36 cellular contexts compared by ENCODE assay signal in genomic region chr1:186275818-186276217, GRCh38. TPM values are rescaled to one million over a fixed set of nuclear protein-coding genes. Genes with fewer than 3 reads are reported as not detected.
"Had no signal": no experiment of that assay in that cellular context is flagged by ENCODE, and none has a peak within 500 bp of the region (broad histone marks: within the 10 kb centered on the region; RNA-seq: fewer than 3 reads in every experiment).

No MANE protein-coding gene starts in this region.

- H3K27me3 Mint-ChIP-seq: activated naive CD8-positive, alpha-beta T cell treated with anti-CD3 and anti-CD28 coated beads for 36 hours; stimulated activated naive CD8-positive, alpha-beta T cell treated with anti-CD3 and anti-CD28 coated beads, Interleukin-15, Interleukin-2, amounts not matched to agents 100 ng/mL and 50 ng/mL, for 24 hours had no signal

- H3K27ac Mint-ChIP-seq: activated B cell treated with CpG ODN at 0.5 μM for 24 hours; activated naive CD8-positive, alpha-beta T cell treated with anti-CD3 and anti-CD28 coated beads for 36 hours; activated T-cell treated with anti-CD3 and anti-CD28 coated beads, Interleukin-2, amount 50 U/mL, for 72 hours; stimulated activated effector memory CD8-positive, alpha-beta T cell treated with anti-CD3 and anti-CD28 coated beads, Interleukin-12 subunit alpha, Interleukin-12 subunit beta, amount 100 ng/mL, for 72 hours; stimulated activated naive CD8-positive, alpha-beta T cell treated with anti-CD3 and anti-CD28 coated beads, Interleukin-15, Interleukin-2, amounts not matched to agents 100 ng/mL and 50 ng/mL, for 24 hours had no signal

- DNase-seq: activated B cell treated with CpG ODN at 0.5 μM for 24 hours; activated CD4-positive, alpha-beta T cell treated with anti-CD3 and anti-CD28 coated beads, Interleukin-2, amount 50 U/mL, for 4 hours; activated naive CD4-positive, alpha-beta T cell; activated naive CD8-positive, alpha-beta T cell treated with anti-CD3 and anti-CD28 coated beads for 36 hours; activated T-cell treated with anti-CD3 and anti-CD28 coated beads for 4 hours; activated T-cell treated with anti-CD3 and anti-CD28 coated beads, Interleukin-2, amount 50 U/mL, for 72 hours; adrenal gland; aorta; body of pancreas; colonic mucosa; effector CD8-positive, alpha-beta T cell; esophagus squamous epithelium; foreskin keratinocyte; heart left ventricle; hypothalamus; kidney glomerular epithelial cell; left lung; mucosa of descending colon; posterior cingulate gyrus; stimulated activated CD4-positive, alpha-beta T cell treated with anti-CD3 and anti-CD28 coated beads, Interleukin-12 subunit alpha, Interleukin-12 subunit beta, amount 100 ng/mL, for 4 hours; stimulated activated CD4-positive, alpha-beta T cell treated with anti-CD3 and anti-CD28 coated beads, Interleukin-4, amount 100 ng/mL, for 1 hour; T-helper 2 cell; upper lobe of left lung had no signal

- H3K4me1 ChIP-seq: adrenal gland, body of pancreas, colonic mucosa, esophagus squamous epithelium, foreskin keratinocyte, heart left ventricle, left lung, upper lobe of left lung, vagina had no signal

- H3K4me3 Mint-ChIP-seq: activated B cell treated with CpG ODN at 0.5 μM for 24 hours; activated naive CD8-positive, alpha-beta T cell treated with anti-CD3 and anti-CD28 coated beads for 36 hours; activated T-cell treated with anti-CD3 and anti-CD28 coated beads, Interleukin-2, amount 50 U/mL, for 72 hours; nephron; stimulated activated effector memory CD8-positive, alpha-beta T cell treated with anti-CD3 and anti-CD28 coated beads, Interleukin-12 subunit alpha, Interleukin-12 subunit beta, amount 100 ng/mL, for 72 hours; stimulated activated naive CD8-positive, alpha-beta T cell treated with anti-CD3 and anti-CD28 coated beads, Interleukin-15, Interleukin-2, amounts not matched to agents 100 ng/mL and 50 ng/mL, for 24 hours had no signal

- H3K36me3 Mint-ChIP-seq: activated naive CD8-positive, alpha-beta T cell treated with anti-CD3 and anti-CD28 coated beads for 36 hours; stimulated activated effector memory CD8-positive, alpha-beta T cell treated with anti-CD3 and anti-CD28 coated beads, Interleukin-12 subunit alpha, Interleukin-12 subunit beta, amount 100 ng/mL, for 72 hours had no signal

- H3K27ac ChIP-seq: adrenal gland, body of pancreas, colonic mucosa, epithelial cell of prostate, esophagus squamous epithelium, foreskin keratinocyte, heart left ventricle, left lung, skin epidermis, thoracic aorta, upper lobe of left lung, vagina had no signal

- H3K9me3 Mint-ChIP-seq: activated B cell treated with CpG ODN at 0.5 μM for 24 hours; activated naive CD8-positive, alpha-beta T cell treated with anti-CD3 and anti-CD28 coated beads for 36 hours; activated T-cell treated with anti-CD3 and anti-CD28 coated beads, Interleukin-2, amount 50 U/mL, for 72 hours; nephron; stimulated activated effector memory CD8-positive, alpha-beta T cell treated with anti-CD3 and anti-CD28 coated beads, Interleukin-12 subunit alpha, Interleukin-12 subunit beta, amount 100 ng/mL, for 72 hours; stimulated activated naive CD8-positive, alpha-beta T cell treated with anti-CD3 and anti-CD28 coated beads, Interleukin-15, Interleukin-2, amounts not matched to agents 100 ng/mL and 50 ng/mL, for 24 hours had no signal

- ATAC-seq: activated T-cell treated with anti-CD3 and anti-CD28 coated beads, Interleukin-2, amount 50 U/mL, for 72 hours; body of pancreas; foreskin keratinocyte; heart left ventricle; left lung; mucosa of descending colon; sciatic nerve; stimulated activated effector memory CD8-positive, alpha-beta T cell treated with anti-CD3 and anti-CD28 coated beads, Interleukin-12 subunit alpha, Interleukin-12 subunit beta, amount 100 ng/mL, for 72 hours had no signal

- H3K36me3 ChIP-seq: adrenal gland, colonic mucosa, esophagus squamous epithelium, heart left ventricle, left lung, thoracic aorta, upper lobe of left lung, vagina had no signal

- FAIRE-seq: endometrium had no signal

- H3K4me1 Mint-ChIP-seq: activated B cell treated with CpG ODN at 0.5 μM for 24 hours; activated naive CD8-positive, alpha-beta T cell treated with anti-CD3 and anti-CD28 coated beads for 36 hours; nephron; stimulated activated effector memory CD8-positive, alpha-beta T cell treated with anti-CD3 and anti-CD28 coated beads, Interleukin-12 subunit alpha, Interleukin-12 subunit beta, amount 100 ng/mL, for 72 hours had no signal

- H3K9me3 ChIP-seq: adrenal gland, body of pancreas, colonic mucosa, esophagus squamous epithelium, mucosa of descending colon, thoracic aorta, upper lobe of left lung, vagina had no signal

- H3K27me3 ChIP-seq: adrenal gland, body of pancreas, colonic mucosa, esophagus squamous epithelium, foreskin keratinocyte, heart left ventricle, left lung, upper lobe of left lung, vagina had no signal

- H3K4me3 ChIP-seq: adrenal gland, body of pancreas, colonic mucosa, esophagus squamous epithelium, heart left ventricle, left lung, lung, mucosa of descending colon, skin epidermis, thoracic aorta, upper lobe of left lung, vagina had no signal

RNA-seq across cellular contexts. Expression of gene PRG4, which starts 20.3 kb away (rescaled TPM):
- total RNA-seq: activated B cell treated with CpG ODN at 0.5 μM for 24 hours; activated naive CD8-positive, alpha-beta T cell treated with anti-CD3 and anti-CD28 coated beads for 36 hours; dermis microvascular lymphatic vessel endothelial cell; myocyte; renal cortical epithelial cell had no signal
